Comparison of ENCODE assay signal across 1 cellular context in the genomic region with DNA sequence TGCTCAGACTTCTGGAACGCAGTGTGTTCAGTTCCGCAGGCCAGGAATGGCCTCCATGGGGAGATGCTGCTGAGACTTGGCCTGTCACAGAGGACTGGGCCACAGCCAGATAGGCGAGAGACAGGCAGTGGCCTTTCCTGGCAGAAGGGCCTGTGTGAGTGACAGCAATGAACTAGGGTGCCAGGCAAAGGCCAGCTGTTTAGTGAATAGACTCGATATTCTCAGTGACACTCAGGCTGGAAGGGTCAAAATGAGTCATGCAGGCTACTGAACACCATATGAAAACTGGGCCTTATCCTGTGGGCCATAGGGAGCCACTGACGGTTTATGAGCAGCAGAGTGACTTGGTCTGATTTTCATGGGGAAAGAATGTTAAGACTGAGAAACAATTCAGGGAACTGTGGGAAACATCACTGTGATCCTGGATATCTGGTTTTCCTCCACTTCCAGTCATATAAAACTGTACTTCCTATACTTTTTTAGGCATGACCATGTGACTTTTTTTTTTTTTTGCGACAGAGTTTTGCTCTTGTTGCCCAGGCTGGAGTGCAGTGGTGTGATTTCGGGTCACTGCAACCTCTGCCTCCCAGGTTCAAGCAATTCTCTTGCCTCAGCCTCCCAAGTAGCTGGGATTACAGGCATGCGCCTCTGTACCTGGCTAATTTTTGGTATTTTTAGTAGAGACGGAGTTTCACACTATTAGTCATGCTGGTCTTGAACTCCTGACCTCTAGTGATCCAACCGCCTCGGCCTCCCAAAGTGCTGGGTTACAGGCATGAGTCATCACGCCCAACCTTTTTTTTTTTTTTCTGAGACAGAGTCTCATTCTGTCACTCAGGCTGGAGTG.
TF ChIP-seq lines count a peak whose summit lies in the region.

No MANE protein-coding gene starts in this region.

TF ChIP-seq in HEK293, 187 proteins besides CTCF, POLR2A, EP300 and RAD21 (continued from another document and continues in another):
- TF ChIP-seq, protein P1, sequence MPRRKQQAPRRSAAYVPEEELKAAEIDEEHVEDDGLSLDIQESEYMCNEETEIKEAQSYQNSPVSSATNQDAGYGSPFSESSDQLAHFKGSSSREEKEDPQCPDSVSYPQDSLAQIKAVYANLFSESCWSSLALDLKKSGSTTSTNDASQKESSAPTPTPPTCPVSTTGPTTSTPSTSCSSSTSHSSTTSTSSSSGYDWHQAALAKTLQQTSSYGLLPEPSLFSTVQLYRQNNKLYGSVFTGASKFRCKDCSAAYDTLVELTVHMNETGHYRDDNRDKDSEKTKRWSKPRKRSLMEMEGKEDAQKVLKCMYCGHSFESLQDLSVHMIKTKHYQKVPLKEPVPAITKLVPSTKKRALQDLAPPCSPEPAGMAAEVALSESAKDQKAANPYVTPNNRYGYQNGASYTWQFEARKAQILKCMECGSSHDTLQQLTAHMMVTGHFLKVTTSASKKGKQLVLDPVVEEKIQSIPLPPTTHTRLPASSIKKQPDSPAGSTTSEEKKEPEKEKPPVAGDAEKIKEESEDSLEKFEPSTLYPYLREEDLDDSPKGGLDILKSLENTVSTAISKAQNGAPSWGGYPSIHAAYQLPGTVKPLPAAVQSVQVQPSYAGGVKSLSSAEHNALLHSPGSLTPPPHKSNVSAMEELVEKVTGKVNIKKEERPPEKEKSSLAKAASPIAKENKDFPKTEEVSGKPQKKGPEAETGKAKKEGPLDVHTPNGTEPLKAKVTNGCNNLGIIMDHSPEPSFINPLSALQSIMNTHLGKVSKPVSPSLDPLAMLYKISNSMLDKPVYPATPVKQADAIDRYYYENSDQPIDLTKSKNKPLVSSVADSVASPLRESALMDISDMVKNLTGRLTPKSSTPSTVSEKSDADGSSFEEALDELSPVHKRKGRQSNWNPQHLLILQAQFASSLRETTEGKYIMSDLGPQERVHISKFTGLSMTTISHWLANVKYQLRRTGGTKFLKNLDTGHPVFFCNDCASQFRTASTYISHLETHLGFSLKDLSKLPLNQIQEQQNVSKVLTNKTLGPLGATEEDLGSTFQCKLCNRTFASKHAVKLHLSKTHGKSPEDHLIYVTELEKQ (tag by site-specific recombination; IDR thresholded peaks at IDR 0.05; ENCODE audit: borderline replicate concordance) = peak; percentile 87; the same call in 1 of the 2 replicates
- TF ChIP-seq BCL11A (tag by site-specific recombination; IDR thresholded peaks at IDR 0.05; ENCODE audit: low read depth) (peak; percentile 95), ZEB2 (tag by site-specific recombination; IDR thresholded peaks at IDR 0.05) (peak; percentile 90), ZBTB21 (tag by site-specific recombination; IDR thresholded peaks at IDR 0.05) (peak; percentile 13; the same call in 1 of the 2 replicates), ZNF473 (tag by site-specific recombination; IDR thresholded peaks at IDR 0.05) (no peak), EGR2 (tag by site-specific recombination; IDR thresholded peaks at IDR 0.05; ENCODE audit: low read depth) (peak; percentile 54; the same call in 1 of the 2 replicates), KLF8 (tag by site-specific recombination; IDR thresholded peaks at IDR 0.05) (peak; percentile 77), ZFP69B (tag by site-specific recombination; IDR thresholded peaks at IDR 0.05) (peak; percentile 28; the same call in 1 of the 2 replicates), ZNF133 (tag by site-specific recombination; IDR thresholded peaks at IDR 0.05) (no peak), TCF7L2 (IDR thresholded peaks at IDR 0.05; ENCODE audit: borderline replicate concordance, low read depth, low read length) (no peak), WT1 (tag by site-specific recombination; IDR thresholded peaks at IDR 0.05) (no peak; the same call in 1 of the 2 replicates), OVOL3 (tag by site-specific recombination; IDR thresholded peaks at IDR 0.05) (0 out of 2 replicates have a peak, but pooled peaks have one; percentile 36), ZNF654 (tag by site-specific recombination; IDR thresholded peaks at IDR 0.05; ENCODE audit: low read depth) (0 out of 2 replicates have a peak, but pooled peaks have one; percentile 16), ZBTB20 (tag by site-specific recombination; IDR thresholded peaks at IDR 0.05) (no peak), ZNF660 (tag by site-specific recombination; IDR thresholded peaks at IDR 0.05) (peak; percentile 24; the same call in 1 of the 2 replicates), ZNF324 (tag by site-specific recombination; IDR thresholded peaks at IDR 0.05) (peak; percentile 62; the same call in 1 of the 2 replicates), SCRT1 (tag by site-specific recombination; IDR thresholded peaks at IDR 0.05; ENCODE audit: borderline replicate concordance) (no peak), ZXDB (tag by site-specific recombination; IDR thresholded peaks at IDR 0.05) (peak; percentile 54), ZNF37A (tag by site-specific recombination; IDR thresholded peaks at IDR 0.05) (no peak), ZNF391 (tag by site-specific recombination; IDR thresholded peaks at IDR 0.05; ENCODE audit: borderline replicate concordance, low read depth) (0 out of 2 replicates have a peak, but pooled peaks have one; percentile 40), ZFP41 (tag by site-specific recombination; IDR thresholded peaks at IDR 0.05; ENCODE audit: borderline replicate concordance) (no peak), KLF1 (tag by site-specific recombination; IDR thresholded peaks at IDR 0.05) (peak; percentile 59), ZNF16 (tag by site-specific recombination; IDR thresholded peaks at IDR 0.05; ENCODE audit: low read depth) (peak; percentile 70; the same call in 1 of the 2 replicates), ZNF24 (tag by site-specific recombination; IDR thresholded peaks at IDR 0.05) (0 out of 2 replicates have a peak, but pooled peaks have one; percentile 57), ZNF335 (tag by site-specific recombination; conservative IDR thresholded peaks at IDR 0.05) (peak; percentile 44), GFI1B (tag by site-specific recombination; IDR thresholded peaks at IDR 0.05) (peak; percentile 59; the same call in 1 of the 2 replicates), KLF10 (tag by site-specific recombination; IDR thresholded peaks at IDR 0.05) (peak; percentile 38; the same call in 1 of the 2 replicates), ZNF677 (tag by site-specific recombination; IDR thresholded peaks at IDR 0.05) (no peak), ZNF184 (tag by site-specific recombination; IDR thresholded peaks at IDR 0.05) (0 out of 2 replicates have a peak, but pooled peaks have one; percentile 48), MEIS1 (CRISPR knock-in tag; IDR thresholded peaks at IDR 0.05; ENCODE audit: borderline replicate concordance) (peak; percentile 45; the same call in 1 of the 2 replicates), ZBTB17 (tag by site-specific recombination; IDR thresholded peaks at IDR 0.05) (0 out of 2 replicates have a peak, but pooled peaks have one; percentile 28), ZNF777 (tag by site-specific recombination; IDR thresholded peaks at IDR 0.05; ENCODE audit: borderline replicate concordance) (no peak)
- TF ChIP-seq, protein P2, sequence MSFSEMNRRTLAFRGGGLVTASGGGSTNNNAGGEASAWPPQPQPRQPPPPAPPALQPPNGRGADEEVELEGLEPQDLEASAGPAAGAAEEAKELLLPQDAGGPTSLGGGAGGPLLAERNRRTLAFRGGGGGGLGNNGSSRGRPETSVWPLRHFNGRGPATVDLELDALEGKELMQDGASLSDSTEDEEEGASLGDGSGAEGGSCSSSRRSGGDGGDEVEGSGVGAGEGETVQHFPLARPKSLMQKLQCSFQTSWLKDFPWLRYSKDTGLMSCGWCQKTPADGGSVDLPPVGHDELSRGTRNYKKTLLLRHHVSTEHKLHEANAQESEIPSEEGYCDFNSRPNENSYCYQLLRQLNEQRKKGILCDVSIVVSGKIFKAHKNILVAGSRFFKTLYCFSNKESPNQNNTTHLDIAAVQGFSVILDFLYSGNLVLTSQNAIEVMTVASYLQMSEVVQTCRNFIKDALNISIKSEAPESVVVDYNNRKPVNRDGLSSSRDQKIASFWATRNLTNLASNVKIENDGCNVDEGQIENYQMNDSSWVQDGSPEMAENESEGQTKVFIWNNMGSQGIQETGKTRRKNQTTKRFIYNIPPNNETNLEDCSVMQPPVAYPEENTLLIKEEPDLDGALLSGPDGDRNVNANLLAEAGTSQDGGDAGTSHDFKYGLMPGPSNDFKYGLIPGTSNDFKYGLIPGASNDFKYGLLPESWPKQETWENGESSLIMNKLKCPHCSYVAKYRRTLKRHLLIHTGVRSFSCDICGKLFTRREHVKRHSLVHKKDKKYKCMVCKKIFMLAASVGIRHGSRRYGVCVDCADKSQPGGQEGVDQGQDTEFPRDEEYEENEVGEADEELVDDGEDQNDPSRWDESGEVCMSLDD (tag by site-specific recombination; IDR thresholded peaks at IDR 0.05) = 0 out of 2 replicates have a peak, but pooled peaks have one; percentile 38
- TF ChIP-seq, protein P3, sequence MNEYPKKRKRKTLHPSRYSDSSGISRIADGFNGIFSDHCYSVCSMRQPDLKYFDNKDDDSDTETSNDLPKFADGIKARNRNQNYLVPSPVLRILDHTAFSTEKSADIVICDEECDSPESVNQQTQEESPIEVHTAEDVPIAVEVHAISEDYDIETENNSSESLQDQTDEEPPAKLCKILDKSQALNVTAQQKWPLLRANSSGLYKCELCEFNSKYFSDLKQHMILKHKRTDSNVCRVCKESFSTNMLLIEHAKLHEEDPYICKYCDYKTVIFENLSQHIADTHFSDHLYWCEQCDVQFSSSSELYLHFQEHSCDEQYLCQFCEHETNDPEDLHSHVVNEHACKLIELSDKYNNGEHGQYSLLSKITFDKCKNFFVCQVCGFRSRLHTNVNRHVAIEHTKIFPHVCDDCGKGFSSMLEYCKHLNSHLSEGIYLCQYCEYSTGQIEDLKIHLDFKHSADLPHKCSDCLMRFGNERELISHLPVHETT (tag by site-specific recombination; IDR thresholded peaks at IDR 0.05) = peak; percentile 77; the same call in 1 of the 2 replicates
- TF ChIP-seq, protein P4, sequence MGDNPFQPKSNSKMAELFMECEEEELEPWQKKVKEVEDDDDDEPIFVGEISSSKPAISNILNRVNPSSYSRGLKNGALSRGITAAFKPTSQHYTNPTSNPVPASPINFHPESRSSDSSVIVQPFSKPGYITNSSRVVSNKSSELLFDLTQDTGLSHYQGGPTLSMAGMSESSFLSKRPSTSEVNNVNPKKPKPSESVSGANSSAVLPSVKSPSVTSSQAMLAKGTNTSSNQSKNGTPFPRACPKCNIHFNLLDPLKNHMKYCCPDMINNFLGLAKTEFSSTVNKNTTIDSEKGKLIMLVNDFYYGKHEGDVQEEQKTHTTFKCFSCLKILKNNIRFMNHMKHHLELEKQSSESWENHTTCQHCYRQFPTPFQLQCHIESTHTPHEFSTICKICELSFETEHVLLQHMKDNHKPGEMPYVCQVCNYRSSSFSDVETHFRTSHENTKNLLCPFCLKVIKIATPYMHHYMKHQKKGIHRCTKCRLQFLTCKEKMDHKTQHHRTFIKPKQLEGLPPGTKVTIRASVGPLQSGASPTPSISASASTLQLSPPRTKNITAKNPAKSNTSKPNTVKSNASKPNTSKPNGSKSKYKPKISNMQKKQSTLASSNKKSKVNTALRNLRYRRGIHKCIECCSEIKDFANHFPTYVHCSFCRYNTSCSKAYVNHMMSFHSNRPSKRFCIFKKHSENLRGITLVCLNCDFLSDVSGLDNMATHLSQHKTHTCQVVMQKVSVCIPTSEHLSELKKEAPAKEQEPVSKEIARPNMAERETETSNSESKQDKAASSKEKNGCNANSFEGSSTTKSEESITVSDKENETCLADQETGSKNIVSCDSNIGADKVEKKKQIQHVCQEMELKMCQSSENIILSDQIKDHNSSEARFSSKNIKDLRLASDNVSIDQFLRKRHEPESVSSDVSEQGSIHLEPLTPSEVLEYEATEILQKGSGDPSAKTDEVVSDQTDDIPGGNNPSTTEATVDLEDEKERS (tag by site-specific recombination; IDR thresholded peaks at IDR 0.05) = no peak
- TF ChIP-seq, protein P5, sequence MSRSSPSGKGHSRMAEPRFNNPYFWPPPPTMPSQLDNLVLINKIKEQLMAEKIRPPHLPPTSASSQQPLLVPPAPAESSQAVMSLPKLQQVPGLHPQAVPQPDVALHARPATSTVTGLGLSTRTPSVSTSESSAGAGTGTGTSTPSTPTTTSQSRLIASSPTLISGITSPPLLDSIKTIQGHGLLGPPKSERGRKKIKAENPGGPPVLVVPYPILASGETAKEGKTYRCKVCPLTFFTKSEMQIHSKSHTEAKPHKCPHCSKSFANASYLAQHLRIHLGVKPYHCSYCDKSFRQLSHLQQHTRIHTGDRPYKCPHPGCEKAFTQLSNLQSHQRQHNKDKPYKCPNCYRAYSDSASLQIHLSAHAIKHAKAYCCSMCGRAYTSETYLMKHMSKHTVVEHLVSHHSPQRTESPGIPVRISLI (tag by site-specific recombination; IDR thresholded peaks at IDR 0.05) = peak; percentile 92
- TF ChIP-seq, protein P6, sequence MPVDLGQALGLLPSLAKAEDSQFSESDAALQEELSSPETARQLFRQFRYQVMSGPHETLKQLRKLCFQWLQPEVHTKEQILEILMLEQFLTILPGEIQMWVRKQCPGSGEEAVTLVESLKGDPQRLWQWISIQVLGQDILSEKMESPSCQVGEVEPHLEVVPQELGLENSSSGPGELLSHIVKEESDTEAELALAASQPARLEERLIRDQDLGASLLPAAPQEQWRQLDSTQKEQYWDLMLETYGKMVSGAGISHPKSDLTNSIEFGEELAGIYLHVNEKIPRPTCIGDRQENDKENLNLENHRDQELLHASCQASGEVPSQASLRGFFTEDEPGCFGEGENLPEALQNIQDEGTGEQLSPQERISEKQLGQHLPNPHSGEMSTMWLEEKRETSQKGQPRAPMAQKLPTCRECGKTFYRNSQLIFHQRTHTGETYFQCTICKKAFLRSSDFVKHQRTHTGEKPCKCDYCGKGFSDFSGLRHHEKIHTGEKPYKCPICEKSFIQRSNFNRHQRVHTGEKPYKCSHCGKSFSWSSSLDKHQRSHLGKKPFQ (tag by site-specific recombination; IDR thresholded peaks at IDR 0.05) = 0 out of 2 replicates have a peak, but pooled peaks have one; percentile 11
- TF ChIP-seq, protein P7, sequence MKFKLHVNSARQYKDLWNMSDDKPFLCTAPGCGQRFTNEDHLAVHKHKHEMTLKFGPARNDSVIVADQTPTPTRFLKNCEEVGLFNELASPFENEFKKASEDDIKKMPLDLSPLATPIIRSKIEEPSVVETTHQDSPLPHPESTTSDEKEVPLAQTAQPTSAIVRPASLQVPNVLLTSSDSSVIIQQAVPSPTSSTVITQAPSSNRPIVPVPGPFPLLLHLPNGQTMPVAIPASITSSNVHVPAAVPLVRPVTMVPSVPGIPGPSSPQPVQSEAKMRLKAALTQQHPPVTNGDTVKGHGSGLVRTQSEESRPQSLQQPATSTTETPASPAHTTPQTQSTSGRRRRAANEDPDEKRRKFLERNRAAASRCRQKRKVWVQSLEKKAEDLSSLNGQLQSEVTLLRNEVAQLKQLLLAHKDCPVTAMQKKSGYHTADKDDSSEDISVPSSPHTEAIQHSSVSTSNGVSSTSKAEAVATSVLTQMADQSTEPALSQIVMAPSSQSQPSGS (tag by site-specific recombination; IDR thresholded peaks at IDR 0.05; ENCODE audit: low read depth) = no peak
- TF ChIP-seq, protein P8, sequence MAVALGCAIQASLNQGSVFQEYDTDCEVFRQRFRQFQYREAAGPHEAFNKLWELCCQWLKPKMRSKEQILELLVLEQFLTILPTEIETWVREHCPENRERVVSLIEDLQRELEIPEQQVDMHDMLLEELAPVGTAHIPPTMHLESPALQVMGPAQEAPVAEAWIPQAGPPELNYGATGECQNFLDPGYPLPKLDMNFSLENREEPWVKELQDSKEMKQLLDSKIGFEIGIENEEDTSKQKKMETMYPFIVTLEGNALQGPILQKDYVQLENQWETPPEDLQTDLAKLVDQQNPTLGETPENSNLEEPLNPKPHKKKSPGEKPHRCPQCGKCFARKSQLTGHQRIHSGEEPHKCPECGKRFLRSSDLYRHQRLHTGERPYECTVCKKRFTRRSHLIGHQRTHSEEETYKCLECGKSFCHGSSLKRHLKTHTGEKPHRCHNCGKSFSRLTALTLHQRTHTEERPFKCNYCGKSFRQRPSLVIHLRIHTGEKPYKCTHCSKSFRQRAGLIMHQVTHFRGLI (tag by site-specific recombination; IDR thresholded peaks at IDR 0.05) = peak; percentile 75
